14 cellular contexts compared by ENCODE assay signal in genomic region chr16:56298948-56299602, GRCh38.
DNase-seq lines count a peak whose midpoint lies in the region; ATAC-seq and TF ChIP-seq lines count a peak whose summit lies in the region.
"Had no signal": no experiment of that assay in that cellular context is flagged by ENCODE, and none has a peak within 500 bp of the region (broad histone marks: within the 10 kb centered on the region; RNA-seq: fewer than 3 reads in every experiment).

No MANE protein-coding gene starts in this region.

- no peaks in the 10 kb centered on the region for H3K27me3 ChIP-seq in BLaER1 treated with 17β-estradiol and CSF1 and Interleukin-3, amounts not matched to agents 10 nM and 100 nM
- H3K27me3 ChIP-seq in body of pancreas = no peaks in the 10 kb centered on the region

- H3K4me1 Mint-ChIP-seq in osteocyte (ENCODE audit: unreplicated experiment) = peaks cover 23% of the 10 kb centered on the region

- intact Hi-C loops in left cardiac atrium (cut with DNase I) (no loop called here), body of pancreas (cut with DNase I) (no loop called here)

- TF ChIP-seq POLR2A in body of pancreas (IDR thresholded peaks at IDR 0.05) = no peak

- H3K4me1 ChIP-seq in BLaER1 treated with 17β-estradiol and CSF1 and Interleukin-3, amounts not matched to agents 10 nM and 100 nM = peaks cover 43 to 59% (median 55%) of the 10 kb centered on the region in 10 experiments
- H3K4me1 ChIP-seq in body of pancreas = no peaks in the 10 kb centered on the region

- H4K20me1 ChIP-seq in BLaER1 treated with 17β-estradiol and CSF1 and Interleukin-3, amounts not matched to agents 10 nM and 100 nM = no peaks in the 10 kb centered on the region; a peak in 1 of 22 replicates

- 70 to 78% methylated on average over 7 of the region's 7 CpGs for WGBS in body of pancreas, 2 donors

- peaks cover 3% of the 10 kb centered on the region for H3K27me3 Mint-ChIP-seq in osteocyte (ENCODE audit: unreplicated experiment)

- H3K36me3 Mint-ChIP-seq in osteocyte (ENCODE audit: unreplicated experiment) = no peaks in the 10 kb centered on the region

- peak overlapping the region; percentile 39 to 83 (median 59) for H3K4me2 ChIP-seq in BLaER1 treated with 17β-estradiol and CSF1 and Interleukin-3, amounts not matched to agents 10 nM and 100 nM

- no peaks in the 10 kb centered on the region for H3K9me3 ChIP-seq in BLaER1 treated with 17β-estradiol and CSF1 and Interleukin-3, amounts not matched to agents 10 nM and 100 nM (replicated peaks in 1 of 11)
- no peaks in the 10 kb centered on the region for H3K9me3 ChIP-seq in body of pancreas

- H3K9me3 Mint-ChIP-seq in osteocyte (ENCODE audit: unreplicated experiment) = no peaks in the 10 kb centered on the region
- H3K9me3 Mint-ChIP-seq: HFFc6 had no signal

- peak overlapping the region in 4 of 11 experiments; percentile 35 to 61 (median 50); a peak in 6 of 22 replicates for H3K27ac ChIP-seq in BLaER1 treated with 17β-estradiol and CSF1 and Interleukin-3, amounts not matched to agents 10 nM and 100 nM
- no peak overlapping the region for H3K27ac ChIP-seq in body of pancreas

- peak overlapping the region in 4 of 11 experiments; percentile 31 to 59 (median 42); a peak in 8 of 22 replicates for H3K9ac ChIP-seq in BLaER1 treated with 17β-estradiol and CSF1 and Interleukin-3, amounts not matched to agents 10 nM and 100 nM

- DNase-seq in SK-MEL-5 (ENCODE audit: low read depth, low spot score) = peak; percentile 97
- peak; percentile 39 for DNase-seq in left cardiac atrium
- no peak for DNase-seq in osteocyte (ENCODE audit: extremely low spot score, unreplicated experiment)
- no peak for DNase-seq in cerebellar nuclear complex (lab: John Stamatoyannopoulos, UW)
- no peak for DNase-seq in body of pancreas
- DNase-seq: activated CD8-positive, alpha-beta memory T cell treated with anti-CD3 and anti-CD28 coated beads for 24 hours; erythroblast; HFFc6; NCI-H748 treated with DMSO at 0.1 percent for 48 hours had no signal

- no peak overlapping the region for H3K4me3 ChIP-seq in BLaER1 treated with 17β-estradiol and CSF1 and Interleukin-3, amounts not matched to agents 10 nM and 100 nM
- H3K4me3 ChIP-seq in body of pancreas = no peak overlapping the region

- peak overlapping the region; percentile 27 for H3K27ac Mint-ChIP-seq in osteocyte (ENCODE audit: unreplicated experiment)
- H3K27ac Mint-ChIP-seq: B cell, HFFc6, progenitor cell of endocrine pancreas had no signal

- in situ Hi-C loops in SK-MEL-5 (cut with HindIII; ENCODE audit: low pct_unique_long_range_greater_than_20kb, low sequenced_read_pairs) = no loop called here

- TF ChIP-seq CTCF in osteocyte (IDR thresholded peaks at IDR 0.05) = no peak
- TF ChIP-seq CTCF in body of pancreas (IDR thresholded peaks at IDR 0.05) = no peak

- no peaks in the 10 kb centered on the region for H3K36me3 ChIP-seq in BLaER1 treated with 17β-estradiol and CSF1 and Interleukin-3, amounts not matched to agents 10 nM and 100 nM
- H3K36me3 ChIP-seq in body of pancreas (replicated peaks in 1 of 2; ENCODE audit: insufficient read depth in 1 of 2, low read depth in 2 of 2) = no peaks in the 10 kb centered on the region

- ATAC-seq in left cardiac atrium (peak; percentile 52 to 62), HG03175 (IDR thresholded peaks at IDR 0.05; ENCODE audit: unreplicated experiment) (no peak), GM21529 (IDR thresholded peaks at IDR 0.05; ENCODE audit: unreplicated experiment) (no peak), body of pancreas (no peak)

- no peak overlapping the region for H3K4me3 Mint-ChIP-seq in osteocyte (ENCODE audit: unreplicated experiment)
- H3K4me3 Mint-ChIP-seq: B cell, HFFc6 had no signal

Comparison
In these comparisons a context has a peak if more than half of its experiments do, and no peak if none do; other contexts are left out.
1. DNase-seq: peak in SK-MEL-5 (single experiment) and left cardiac atrium (single experiment); none in osteocyte (single experiment), cerebellar nuclear complex (0 of 2) and body of pancreas (0 of 4).
2. ATAC-seq: peak in left cardiac atrium (2 of 2); none in HG03175 (single experiment), GM21529 (single experiment) and body of pancreas (single experiment).